Comparison of ENCODE assay signal across 15 cellular contexts in the genomic region with DNA sequence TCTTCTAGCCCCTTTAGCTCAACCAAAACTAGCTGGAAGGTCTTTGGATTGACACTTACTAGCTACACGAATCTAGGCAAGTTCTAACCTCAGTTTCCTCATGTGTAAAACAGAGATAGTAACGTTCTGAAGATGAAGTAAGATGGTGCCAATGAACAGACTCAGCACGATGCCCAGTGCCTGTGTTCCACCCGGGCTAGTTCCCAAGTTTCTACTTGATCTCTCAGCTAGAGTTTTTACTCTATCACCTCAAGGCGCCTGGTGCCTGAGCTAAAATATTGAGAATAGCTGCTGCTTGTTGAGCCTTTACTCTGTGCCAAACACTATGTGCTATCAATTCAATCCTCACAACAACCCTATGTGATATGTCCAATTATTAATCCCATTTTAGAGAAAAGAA. TPM values are rescaled to one million over a fixed set of nuclear protein-coding genes. Genes with fewer than 3 reads are reported as not detected.
"Had no signal": no experiment of that assay in that cellular context is flagged by ENCODE, and none has a peak within 500 bp of the region (broad histone marks: within the 10 kb centered on the region; RNA-seq: fewer than 3 reads in every experiment).

No MANE protein-coding gene starts in this region.

- H3K4me3 Mint-ChIP-seq: activated CD4-positive, alpha-beta memory T cell treated with anti-CD3 and anti-CD28 coated beads for 36 hours; activated CD8-positive, alpha-beta memory T cell treated with anti-CD3 and anti-CD28 coated beads, Interleukin-2, amount 10 ng/mL, durations not matched to agents 7 days and 5 days; central memory CD8-positive, alpha-beta T cell; T-helper 17 cell had no signal

- H3K4me1 Mint-ChIP-seq: central memory CD8-positive, alpha-beta T cell had no signal

- H3K27ac ChIP-seq: neutrophil had no signal

- H3K27ac Mint-ChIP-seq: activated CD4-positive, alpha-beta memory T cell treated with anti-CD3 and anti-CD28 coated beads for 36 hours; activated CD4-positive, alpha-beta T cell treated with anti-CD3 and anti-CD28 coated beads for 36 hours; activated CD8-positive, alpha-beta memory T cell treated with anti-CD3 and anti-CD28 coated beads, Interleukin-2, amount 10 ng/mL, durations not matched to agents 7 days and 5 days; naive thymus-derived CD4-positive, alpha-beta T cell; T-helper 17 cell had no signal

- DNase-seq: activated CD4-positive, alpha-beta memory T cell treated with anti-CD3 and anti-CD28 coated beads for 36 hours; activated CD4-positive, alpha-beta T cell treated with anti-CD3 and anti-CD28 coated beads for 36 hours; activated CD8-positive, alpha-beta memory T cell treated with anti-CD3 and anti-CD28 coated beads, Interleukin-2, amount 10 ng/mL, durations not matched to agents 7 days and 5 days; activated naive CD4-positive, alpha-beta T cell treated with anti-CD3 and anti-CD28 coated beads, Interleukin-2, amount 50 U/mL, for 16 hours; activated T-cell treated with anti-CD3 and anti-CD28 coated beads, Interleukin-2, amount 50 U/mL, for 1 hour; effector CD8-positive, alpha-beta T cell; foreskin melanocyte; islet precursor cell; naive thymus-derived CD4-positive, alpha-beta T cell; spleen; stomach; T-helper 17 cell had no signal

- ATAC-seq: activated CD4-positive, alpha-beta T cell treated with anti-CD3 and anti-CD28 coated beads for 36 hours; activated CD8-positive, alpha-beta memory T cell treated with anti-CD3 and anti-CD28 coated beads, Interleukin-2, amount 10 ng/mL, durations not matched to agents 7 days and 5 days; left lobe of liver; naive thymus-derived CD4-positive, alpha-beta T cell; T-helper 17 cell had no signal

- H3K36me3 ChIP-seq: neutrophil, spleen had no signal

- H3K9me3 Mint-ChIP-seq: activated CD4-positive, alpha-beta memory T cell treated with anti-CD3 and anti-CD28 coated beads for 36 hours; central memory CD8-positive, alpha-beta T cell; naive thymus-derived CD4-positive, alpha-beta T cell had no signal

- H3K9me3 ChIP-seq: neutrophil, spleen, stomach had no signal

- H3K36me3 Mint-ChIP-seq: activated CD4-positive, alpha-beta memory T cell treated with anti-CD3 and anti-CD28 coated beads for 36 hours; activated CD8-positive, alpha-beta memory T cell treated with anti-CD3 and anti-CD28 coated beads, Interleukin-2, amount 10 ng/mL, durations not matched to agents 7 days and 5 days had no signal

RNA-seq across cellular contexts. Expression of a gene that starts 1.4 kb away (rescaled TPM):
- total RNA-seq: activated CD8-positive, alpha-beta memory T cell treated with anti-CD3 and anti-CD28 coated beads, Interleukin-2, amount 10 ng/mL, durations not matched to agents 7 days and 5 days had no signal
- polyA plus RNA-seq: naive thymus-derived CD4-positive, alpha-beta T cell had no signal
